In the genomic region with DNA sequence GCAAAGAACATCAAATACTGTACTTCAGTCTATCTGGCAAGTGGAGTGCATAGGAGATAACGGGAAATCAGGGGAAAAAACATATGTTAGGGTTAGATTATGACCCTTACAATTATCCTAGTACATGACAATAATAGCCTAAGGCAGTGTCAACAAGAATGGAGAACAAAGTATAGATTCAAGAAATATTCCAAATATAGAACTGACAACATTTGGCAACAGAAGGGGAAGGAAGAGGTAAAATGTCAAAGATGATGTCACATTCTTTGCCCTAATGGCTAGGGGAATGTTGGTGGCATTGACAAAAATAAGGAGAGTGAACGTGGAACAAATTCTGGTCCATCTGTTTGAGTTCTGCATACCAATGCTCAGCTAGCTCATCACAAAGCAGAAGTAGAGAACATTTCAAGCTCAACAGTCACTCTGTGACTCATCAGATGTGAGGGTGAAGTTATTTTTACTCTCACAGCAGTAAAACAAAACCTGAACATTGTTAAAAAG, we compare ENCODE assay signal across 8 cellular contexts. TPM values are rescaled to one million over a fixed set of nuclear protein-coding genes. Genes with fewer than 3 reads are reported as not detected.
DNase-seq lines count a peak whose midpoint lies in the region; ATAC-seq and TF ChIP-seq lines count a peak whose summit lies in the region.

No MANE protein-coding gene starts in this region.

- TF ChIP-seq CTCF in prostate gland (IDR thresholded peaks at IDR 0.05): no peak

- H3K4me1 ChIP-seq in SJSA1 (replicated peaks) (peaks cover 36% of the 10 kb centered on the region), prostate gland (replicated peaks) (no peaks in the 10 kb centered on the region)

- H3K27me3 ChIP-seq in SJSA1 (replicated peaks): no peaks in the 10 kb centered on the region
- H3K27me3 ChIP-seq in prostate gland (replicated peaks; ENCODE audit: insufficient read depth): no peaks in the 10 kb centered on the region

- 34% methylated on average over 2 of the region's 2 CpGs for WGBS in prostate gland

- H3K36me3 ChIP-seq in SJSA1: no peaks in the 10 kb centered on the region
- no peaks in the 10 kb centered on the region for H3K36me3 ChIP-seq in prostate gland

- H3K4me3 ChIP-seq in SJSA1 (no peak overlapping the region), prostate gland (no peak overlapping the region)

- peak; percentile 53 to 85 for DNase-seq in SJSA1 (ENCODE audit: low read depth in 1 of 2, low spot score in 2 of 2)
- DNase-seq in germinal center (ENCODE audit: low spot score): peak; percentile 8
- no peak for DNase-seq in posterior cingulate gyrus
- DNase-seq in NCI-H510A (lab: John Stamatoyannopoulos, UW): no peak
- DNase-seq in prostate gland (ENCODE audit: low spot score): no peak
- no peak for DNase-seq in NCI-H1092 treated with DMSO at 0.1 percent for 48 hours (lab: John Stamatoyannopoulos, UW)

- no peak for TF ChIP-seq POLR2A in prostate gland (IDR thresholded peaks at IDR 0.05)

- H3K27ac ChIP-seq in SJSA1 (peak overlapping the region; percentile 70), prostate gland (no peak overlapping the region)

- ATAC-seq in GM18907 (IDR thresholded peaks at IDR 0.05; ENCODE audit: unreplicated experiment): peak; percentile 73
- ATAC-seq in HG03025 (IDR thresholded peaks at IDR 0.05; ENCODE audit: low FRiP score, unreplicated experiment): peak; percentile 81

- H3K9me3 ChIP-seq in SJSA1 (replicated peaks): no peaks in the 10 kb centered on the region
- no peaks in the 10 kb centered on the region for H3K9me3 ChIP-seq in prostate gland

- intact Hi-C loops in posterior cingulate gyrus (cut with DNase I): no loop called here
- intact Hi-C loops in prostate gland (cut with DNase I): no loop called here

RNA-seq across cellular contexts. Expression of gene ATP8B4, which starts 15.5 kb away (rescaled TPM):
- total RNA-seq in SJSA1 (2014; rRNA removed; shearing (Covaris generic)): 0.16 TPM in 1 of 2 replicates, not detected in the other
- total RNA-seq in prostate gland: 10 to 100 TPM in 1 of 2 donors, 1 to 10 TPM in 1; 8.3 to 55.7 TPM

RNA-seq across cellular contexts. Expression of gene SLC27A2, which starts 47.4 kb away (rescaled TPM):
- 0.13 TPM in 1 of 2 replicates, not detected in the other for total RNA-seq in SJSA1 (2014; rRNA removed; shearing (Covaris generic))
- 10 to 100 TPM in 1 of 2 donors, 1 to 10 TPM in 1; 4.7 to 22.0 TPM for total RNA-seq in prostate gland

Comparison
In these comparisons a context has a peak if more than half of its experiments do, and no peak if none do; other contexts are left out.
1. DNase-seq: peak in SJSA1 (2 of 2) and germinal center (single experiment); none in posterior cingulate gyrus (0 of 10), NCI-H510A (single experiment), prostate gland (single experiment) and NCI-H1092 treated with DMSO at 0.1 percent for 48 hours (single experiment).